8 cellular contexts compared by ENCODE assay signal in the genomic region with DNA sequence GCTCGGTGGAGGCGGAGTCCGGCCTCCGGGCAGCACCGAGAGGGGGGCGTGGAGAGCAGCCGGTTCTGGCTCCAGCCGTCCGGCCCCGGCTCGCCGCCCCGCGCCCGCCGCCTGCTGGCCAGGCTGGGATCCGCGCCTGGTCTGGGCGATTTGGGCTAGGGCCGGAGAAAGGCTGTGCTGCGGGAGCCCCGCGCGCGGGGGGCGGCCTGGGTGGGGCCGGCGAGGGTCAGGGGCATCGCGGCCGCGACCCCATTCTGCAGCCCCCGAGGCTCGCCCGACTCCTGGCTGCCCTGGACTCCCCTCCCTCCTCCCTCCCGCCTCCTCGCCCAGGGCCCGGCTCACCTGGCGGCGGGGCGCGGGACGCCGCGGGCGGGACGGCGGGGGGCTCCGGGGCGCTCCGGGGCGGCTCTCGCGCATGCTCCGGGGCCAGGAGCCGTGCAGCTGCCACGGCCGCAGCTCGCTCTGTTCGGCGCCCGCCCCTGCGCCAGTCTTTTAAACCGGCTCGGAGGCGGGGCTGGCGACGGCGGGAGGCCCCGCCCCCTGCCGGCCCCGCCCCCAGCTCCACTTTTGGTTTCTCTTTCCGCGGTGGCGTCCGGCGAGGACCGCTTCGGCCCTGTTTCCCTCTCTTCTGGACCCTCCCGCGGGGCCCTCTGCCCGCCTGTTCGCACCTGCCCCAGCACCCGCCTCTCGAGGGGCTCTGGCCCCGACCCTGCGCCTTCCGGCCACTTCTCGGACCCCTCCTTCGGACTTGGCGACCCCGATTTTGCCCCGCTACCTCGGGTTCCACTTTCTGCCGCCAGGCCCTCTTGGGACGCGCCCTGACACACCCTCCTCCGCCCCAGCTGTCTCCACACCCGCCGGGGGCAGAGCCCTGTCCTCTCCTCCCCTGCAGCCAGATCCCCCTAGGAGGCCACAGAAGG. TPM values are rescaled to one million over a fixed set of nuclear protein-coding genes. Genes with fewer than 3 reads are reported as not detected.
DNase-seq lines count a peak whose midpoint lies in the region; ATAC-seq and TF ChIP-seq lines count a peak whose summit lies in the region.

A gene with protein sequence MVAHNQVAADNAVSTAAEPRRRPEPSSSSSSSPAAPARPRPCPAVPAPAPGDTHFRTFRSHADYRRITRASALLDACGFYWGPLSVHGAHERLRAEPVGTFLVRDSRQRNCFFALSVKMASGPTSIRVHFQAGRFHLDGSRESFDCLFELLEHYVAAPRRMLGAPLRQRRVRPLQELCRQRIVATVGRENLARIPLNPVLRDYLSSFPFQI (minus strand): TSS at position 468 of the 920 bp plus-strand sequence. CDS start 726 bp downstream, outside the sequence.

- POLR2A ChIA-PET in T-cell (lab: Charles Lee) = interaction anchor here (0.5 to 1.9 kb wide), 33 partner anchors 9 to 825 kb away, joined by 3 to 19 read pairs (median 4); a partner anchor contains a TSS

- peaks cover 15% of the 10 kb centered on the region for H3K36me3 Mint-ChIP-seq in T-cell

- 1% methylated on average over 39 to 99 of the region's 100 CpGs for WGBS in psoas muscle, 3 donors

- DNase-seq in NCI-H1092 (lab: John Stamatoyannopoulos, UW) = peak; percentile 68
- peak; percentile 73 to 88 (median 83) for DNase-seq in T-cell
- DNase-seq in amniotic epithelial cell (ENCODE audit: low read depth) = peak; percentile 57
- DNase-seq in left ventricle myocardium superior = peak; percentile 92
- DNase-seq in psoas muscle = peak; percentile 85 to 91
- DNase-seq in ureter (ENCODE audit: low spot score) = peak; percentile 90

- peak within 1 kb of the TSS; percentile 92 to 96 (median 95) for H3K4me3 Mint-ChIP-seq in T-cell

- H3K4me3 ChIP-seq in psoas muscle = peak within 1 kb of the TSS; percentile 96

- no peaks in the 10 kb centered on the region for H3K27me3 Mint-ChIP-seq in T-cell

- peaks cover 52 to 65% (median 58%) of the 10 kb centered on the region in 3 donors for H3K4me1 Mint-ChIP-seq in T-cell

- CTCF ChIA-PET in T-cell (lab: Charles Lee) = interaction anchor here (0.6 to 3.1 kb wide), 20 partner anchors 23 to 660 kb away, joined by 3 to 30 read pairs (median 4); a partner anchor contains a TSS

- H3K4me1 ChIP-seq in psoas muscle = peaks cover 16% of the 10 kb centered on the region

- intact Hi-C loops in left ventricle myocardium superior (cut with micrococcal nuclease) = loop anchor here (5.0 kb wide), 1 partner anchor 284 kb away; no protein-coding TSS in a partner anchor
- intact Hi-C loops in psoas muscle (cut with DNase I) = loop anchor here (2.0 to 5.0 kb wide), 5 partner anchors 101 to 291 kb away; no protein-coding TSS in a partner anchor

- H3K27ac ChIP-seq in psoas muscle = peak within 1 kb of the TSS; percentile 95

- no peaks in the 10 kb centered on the region for H3K9me3 Mint-ChIP-seq in T-cell

- no peaks in the 10 kb centered on the region for H3K36me3 ChIP-seq in psoas muscle (ENCODE audit: insufficient read depth in 1 of 2, low read depth in 1 of 2)

- TF ChIP-seq CTCF in GM12873 (IDR thresholded peaks at IDR 0.05; ENCODE audit: insufficient read depth, low read depth, low read length, missing control alignments) (peak; percentile 77), psoas muscle (IDR thresholded peaks at IDR 0.05) (peak; percentile 78)

- no peaks in the 10 kb centered on the region for H3K9me3 ChIP-seq in psoas muscle

- peak within 1 kb of the TSS; percentile 93 to 99 for H3K27ac Mint-ChIP-seq in T-cell

- H3K27me3 ChIP-seq in psoas muscle (ENCODE audit: insufficient read depth in 3 of 3, low read length in 2 of 3) = no peaks in the 10 kb centered on the region

- ATAC-seq in HG02610 (IDR thresholded peaks at IDR 0.05; ENCODE audit: unreplicated experiment) = peak; percentile 54
- peak; percentile 62 to 72 (median 70) for ATAC-seq in T-cell (replicated peaks in 1 of 4)
- peak; percentile 80 for ATAC-seq in left ventricle myocardium superior
- ATAC-seq in psoas muscle = peak; percentile 78 to 86 (median 83)

RNA-seq across cellular contexts. Expression of the gene that starts here (rescaled TPM):
- total RNA-seq in T-cell (10 to 100 TPM; 49.2 to 67.2 (median 54.5) TPM), left ventricle myocardium superior (3.8 TPM), psoas muscle (1 to 10 TPM in 2 of 4 donors, under 1 TPM in 2; 0.44 to 8.4 (median 1.5) TPM), ureter (6.9 TPM)
- 10 to 100 TPM in 1 of 3 donors, 1 to 10 TPM in 1, under 1 TPM in 1; 0.72 to 12.6 (median 2.1) TPM for polyA plus RNA-seq in psoas muscle

Comparison
In these comparisons a context has a peak if more than half of its experiments do, and no peak if none do; other contexts are left out.
1. Peak in every context shown above with its lines: DNase-seq, ATAC-seq, H3K4me3 ChIP-seq and H3K27ac ChIP-seq.